Comparison of ENCODE assay signal across 16 cellular contexts in genomic region chr4:40246938-40247337, GRCh38. TPM values are rescaled to one million over a fixed set of nuclear protein-coding genes. Genes with fewer than 3 reads are reported as not detected.
DNase-seq lines count a peak whose midpoint lies in the region; ATAC-seq and TF ChIP-seq lines count a peak whose summit lies in the region.
"Had no signal": no experiment of that assay in that cellular context is flagged by ENCODE, and none has a peak within 500 bp of the region (broad histone marks: within the 10 kb centered on the region; RNA-seq: fewer than 3 reads in every experiment).

No MANE protein-coding gene starts in this region.

- peak; percentile 4 for DNase-seq in activated naive CD4-positive, alpha-beta T cell treated with anti-CD3 and anti-CD28 coated beads for 36 hours
- no peak for DNase-seq in activated naive CD4-positive, alpha-beta T cell (lab: John Stamatoyannopoulos, UW)
- no peak for DNase-seq in OCI-LY7 (ENCODE audit: low spot score)
- DNase-seq in activated naive CD8-positive, alpha-beta T cell treated with anti-CD3 and anti-CD28 coated beads for 36 hours: no peak
- DNase-seq in stimulated activated naive CD8-positive, alpha-beta T cell treated with anti-CD3 and anti-CD28 coated beads, Interleukin-15, amount 100 ng/mL, for 72 hours: no peak
- DNase-seq in nephron progenitor cell: no peak
- DNase-seq in DMS153 (lab: John Stamatoyannopoulos, UW): no peak
- no peak for DNase-seq in T-helper 9 cell
- DNase-seq: foreskin fibroblast, IMR-90, left cardiac atrium, NCI-H2029, NCI-H446 treated with DMSO at 0.1 percent for 48 hours, retina had no signal

- no peak overlapping the region for H2AFZ ChIP-seq in OCI-LY7 (ENCODE audit: low read length)
- H2AFZ ChIP-seq: GM23338 had no signal

- peaks cover 25% of the 10 kb centered on the region; the same call in 1 of the 2 replicates for H3K79me2 ChIP-seq in OCI-LY7 (ENCODE audit: insufficient read depth, low read depth, low read length)

- ATAC-seq in stimulated activated naive CD8-positive, alpha-beta T cell treated with anti-CD3 and anti-CD28 coated beads, Interleukin-15, amount 100 ng/mL, for 72 hours: no peak
- ATAC-seq: left cardiac atrium had no signal

- no peaks in the 10 kb centered on the region for H3K27me3 Mint-ChIP-seq in activated naive CD4-positive, alpha-beta T cell treated with anti-CD3 and anti-CD28 coated beads for 36 hours (ENCODE audit: low read depth)
- no peaks in the 10 kb centered on the region for H3K27me3 Mint-ChIP-seq in activated naive CD8-positive, alpha-beta T cell treated with anti-CD3 and anti-CD28 coated beads for 36 hours
- no peaks in the 10 kb centered on the region for H3K27me3 Mint-ChIP-seq in stimulated activated naive CD8-positive, alpha-beta T cell treated with anti-CD3 and anti-CD28 coated beads, Interleukin-15, amount 100 ng/mL, for 72 hours
- H3K27me3 Mint-ChIP-seq in nephron progenitor cell (ENCODE audit: low read depth, poor library complexity): no peaks in the 10 kb centered on the region

- H3K9me3 Mint-ChIP-seq in activated naive CD4-positive, alpha-beta T cell treated with anti-CD3 and anti-CD28 coated beads for 36 hours: no peaks in the 10 kb centered on the region
- H3K9me3 Mint-ChIP-seq in activated naive CD8-positive, alpha-beta T cell treated with anti-CD3 and anti-CD28 coated beads for 36 hours: peaks cover 1% of the 10 kb centered on the region
- no peaks in the 10 kb centered on the region for H3K9me3 Mint-ChIP-seq in stimulated activated naive CD8-positive, alpha-beta T cell treated with anti-CD3 and anti-CD28 coated beads, Interleukin-15, amount 100 ng/mL, for 72 hours
- H3K9me3 Mint-ChIP-seq in nephron progenitor cell: peaks cover 11% of the 10 kb centered on the region

- no peaks in the 10 kb centered on the region for H3K9me3 ChIP-seq in OCI-LY7 (ENCODE audit: low read length)

- peaks cover 47% of the 10 kb centered on the region for H3K36me3 Mint-ChIP-seq in activated naive CD4-positive, alpha-beta T cell treated with anti-CD3 and anti-CD28 coated beads for 36 hours (ENCODE audit: low read depth)
- peaks cover 68% of the 10 kb centered on the region for H3K36me3 Mint-ChIP-seq in activated naive CD8-positive, alpha-beta T cell treated with anti-CD3 and anti-CD28 coated beads for 36 hours
- peaks cover 11% of the 10 kb centered on the region for H3K36me3 Mint-ChIP-seq in nephron progenitor cell (ENCODE audit: low read depth)
- H3K36me3 Mint-ChIP-seq: mesothelial cell of epicardium had no signal

- CTCF ChIA-PET in activated naive CD4-positive, alpha-beta T cell treated with anti-CD3 and anti-CD28 coated beads for 36 hours (lab: Charles Lee): interaction anchor here (1.3 to 1.4 kb wide), 2 partner anchors 8 to 17 kb away, joined by 3 read pairs; no protein-coding TSS in a partner anchor
- CTCF ChIA-PET in OCI-LY7 (lab: Charles Lee; ENCODE audit: unreplicated experiment): no interaction called here

- H4K20me1 ChIP-seq in OCI-LY7 (ENCODE audit: insufficient read depth, low read length): 0 out of 2 replicates have a peak, but pooled peaks cover 4% of the 10 kb centered on the region

- intact Hi-C loops in activated naive CD4-positive, alpha-beta T cell treated with anti-CD3 and anti-CD28 coated beads for 36 hours (cut with micrococcal nuclease): no loop called here
- intact Hi-C loops in OCI-LY7 (cut with micrococcal nuclease; ENCODE audit: unreplicated experiment): loop anchor here (5.0 to 10.0 kb wide), 2 partner anchors 58 to 95 kb away; no protein-coding TSS in a partner anchor

- H3K27ac ChIP-seq in OCI-LY7 (ENCODE audit: low read depth, low read length, poor library complexity, severe bottlenecking): no peak overlapping the region

- H3K4me2 ChIP-seq in OCI-LY7 (ENCODE audit: low read length): no peak overlapping the region
- H3K4me2 ChIP-seq: GM23338 had no signal

- H3K4me3 Mint-ChIP-seq in activated naive CD4-positive, alpha-beta T cell treated with anti-CD3 and anti-CD28 coated beads for 36 hours: no peak overlapping the region
- H3K4me3 Mint-ChIP-seq in activated naive CD8-positive, alpha-beta T cell treated with anti-CD3 and anti-CD28 coated beads for 36 hours: peak overlapping the region; percentile 83
- H3K4me3 Mint-ChIP-seq in stimulated activated naive CD8-positive, alpha-beta T cell treated with anti-CD3 and anti-CD28 coated beads, Interleukin-15, amount 100 ng/mL, for 72 hours: peak overlapping the region in 1 of 2 donors; percentile 9
- H3K4me3 Mint-ChIP-seq in nephron progenitor cell: no peak overlapping the region
- H3K4me3 Mint-ChIP-seq: GM23338, mesothelial cell of epicardium had no signal

- H3K4me3 ChIP-seq in OCI-LY7 (ENCODE audit: low read depth, low read length, poor library complexity, severe bottlenecking): no peak overlapping the region
- H3K4me3 ChIP-seq: GM23338 had no signal

- TSS peak; percentile 7 for BruUV-seq in OCI-LY7 (replicated peaks; lab: Mats Ljungman, UMichigan)

- peak overlapping the region; percentile 81 for H3K27ac Mint-ChIP-seq in activated naive CD4-positive, alpha-beta T cell treated with anti-CD3 and anti-CD28 coated beads for 36 hours
- peak overlapping the region; percentile 97 for H3K27ac Mint-ChIP-seq in activated naive CD8-positive, alpha-beta T cell treated with anti-CD3 and anti-CD28 coated beads for 36 hours
- peak overlapping the region; percentile 13 to 61 for H3K27ac Mint-ChIP-seq in stimulated activated naive CD8-positive, alpha-beta T cell treated with anti-CD3 and anti-CD28 coated beads, Interleukin-15, amount 100 ng/mL, for 72 hours
- no peak overlapping the region for H3K27ac Mint-ChIP-seq in nephron progenitor cell
- H3K27ac Mint-ChIP-seq: GM23338, mesothelial cell of epicardium had no signal

- TF ChIP-seq CTCF in OCI-LY7 (conservative IDR thresholded peaks at IDR 0.05; ENCODE audit: low read length) (no peak), nephron progenitor cell (IDR thresholded peaks at IDR 0.05) (no peak)

- POLR2A ChIA-PET in OCI-LY7 (lab: Charles Lee): no interaction called here

- H3K4me1 Mint-ChIP-seq in activated naive CD4-positive, alpha-beta T cell treated with anti-CD3 and anti-CD28 coated beads for 36 hours (ENCODE audit: low read depth): peaks cover 89% of the 10 kb centered on the region
- H3K4me1 Mint-ChIP-seq in activated naive CD8-positive, alpha-beta T cell treated with anti-CD3 and anti-CD28 coated beads for 36 hours: peaks cover 80% of the 10 kb centered on the region
- H3K4me1 Mint-ChIP-seq in stimulated activated naive CD8-positive, alpha-beta T cell treated with anti-CD3 and anti-CD28 coated beads, Interleukin-15, amount 100 ng/mL, for 72 hours: peaks cover 96% of the 10 kb centered on the region
- peaks cover 13% of the 10 kb centered on the region for H3K4me1 Mint-ChIP-seq in nephron progenitor cell

- no peaks in the 10 kb centered on the region for H3K9me2 ChIP-seq in OCI-LY7 (ENCODE audit: insufficient read depth, low read length)

- H3K36me3 ChIP-seq in OCI-LY7 (ENCODE audit: insufficient read depth, low read length): peaks cover 55% of the 10 kb centered on the region

- no peaks in the 10 kb centered on the region for H3K4me1 ChIP-seq in OCI-LY7 (ENCODE audit: insufficient read depth, low read length, poor library complexity, severe bottlenecking)

RNA-seq across cellular contexts. Expression of gene RHOH, which starts 50.1 kb away (rescaled TPM):
- 10 to 100 TPM; 87.5 to 92.7 TPM for total RNA-seq in activated naive CD4-positive, alpha-beta T cell treated with anti-CD3 and anti-CD28 coated beads for 36 hours
- total RNA-seq in OCI-LY7 (2014; rRNA removed; shearing (Covaris generic)): 35.5 and 38.2 TPM in 2 replicates
- total RNA-seq in OCI-LY7 (2022): 83.2 and 87.4 TPM in 2 replicates
- total RNA-seq in activated naive CD8-positive, alpha-beta T cell treated with anti-CD3 and anti-CD28 coated beads for 36 hours: 100 to 1,000 TPM; 112 to 114 TPM
- total RNA-seq: IMR-90 had no signal
